1 cellular context compared by ENCODE assay signal in genomic region chr1:212910213-212910612, GRCh38. TPM values are rescaled to one million over a fixed set of nuclear protein-coding genes. Genes with fewer than 3 reads are reported as not detected.
"Had no signal": no experiment of that assay in that cellular context is flagged by ENCODE, and none has a peak within 500 bp of the region (broad histone marks: within the 10 kb centered on the region; RNA-seq: fewer than 3 reads in every experiment).

No MANE protein-coding gene starts in this region.

RNA-seq across cellular contexts. Expression of gene VASH2, which starts 40.1 kb away (rescaled TPM):
- total RNA-seq: natural killer cell had no signal
